1 cellular context compared by ENCODE assay signal in the genomic region with DNA sequence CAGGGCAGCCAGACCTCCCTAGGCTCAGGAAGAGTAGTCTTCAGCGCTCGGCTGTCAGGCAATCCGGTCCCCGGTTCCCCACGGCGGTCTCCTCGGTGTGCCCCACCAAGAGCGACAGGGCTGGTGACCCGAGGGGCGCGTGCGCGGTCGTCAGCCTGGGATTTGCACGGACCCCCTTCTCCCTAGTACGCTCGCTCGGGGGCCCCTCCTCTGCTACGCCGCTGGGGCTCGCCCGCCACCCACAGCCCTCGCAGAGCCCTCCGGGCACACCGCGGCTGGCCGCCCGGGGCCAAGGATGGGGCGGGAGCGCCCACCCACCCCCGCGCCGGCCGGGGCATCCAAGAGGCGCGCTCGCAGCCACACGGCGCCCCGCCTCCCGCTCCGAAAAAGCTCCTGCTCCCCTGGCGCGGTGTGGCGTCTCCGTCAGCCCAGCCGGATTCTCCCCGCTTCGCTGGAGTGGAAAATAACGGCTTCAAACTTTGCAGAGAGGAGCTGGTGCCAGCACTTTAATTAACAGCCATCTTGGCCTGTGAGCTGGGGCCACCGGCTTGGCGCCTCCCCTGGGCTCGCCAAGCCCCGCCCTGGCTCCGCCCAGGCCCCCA.
TF ChIP-seq lines count a peak whose summit lies in the region.

No MANE protein-coding gene starts in this region.

TF ChIP-seq in HepG2, 621 proteins besides CTCF, POLR2A, EP300 and RAD21 (continued from another document and continues in another):
- TF ChIP-seq, protein P1, sequence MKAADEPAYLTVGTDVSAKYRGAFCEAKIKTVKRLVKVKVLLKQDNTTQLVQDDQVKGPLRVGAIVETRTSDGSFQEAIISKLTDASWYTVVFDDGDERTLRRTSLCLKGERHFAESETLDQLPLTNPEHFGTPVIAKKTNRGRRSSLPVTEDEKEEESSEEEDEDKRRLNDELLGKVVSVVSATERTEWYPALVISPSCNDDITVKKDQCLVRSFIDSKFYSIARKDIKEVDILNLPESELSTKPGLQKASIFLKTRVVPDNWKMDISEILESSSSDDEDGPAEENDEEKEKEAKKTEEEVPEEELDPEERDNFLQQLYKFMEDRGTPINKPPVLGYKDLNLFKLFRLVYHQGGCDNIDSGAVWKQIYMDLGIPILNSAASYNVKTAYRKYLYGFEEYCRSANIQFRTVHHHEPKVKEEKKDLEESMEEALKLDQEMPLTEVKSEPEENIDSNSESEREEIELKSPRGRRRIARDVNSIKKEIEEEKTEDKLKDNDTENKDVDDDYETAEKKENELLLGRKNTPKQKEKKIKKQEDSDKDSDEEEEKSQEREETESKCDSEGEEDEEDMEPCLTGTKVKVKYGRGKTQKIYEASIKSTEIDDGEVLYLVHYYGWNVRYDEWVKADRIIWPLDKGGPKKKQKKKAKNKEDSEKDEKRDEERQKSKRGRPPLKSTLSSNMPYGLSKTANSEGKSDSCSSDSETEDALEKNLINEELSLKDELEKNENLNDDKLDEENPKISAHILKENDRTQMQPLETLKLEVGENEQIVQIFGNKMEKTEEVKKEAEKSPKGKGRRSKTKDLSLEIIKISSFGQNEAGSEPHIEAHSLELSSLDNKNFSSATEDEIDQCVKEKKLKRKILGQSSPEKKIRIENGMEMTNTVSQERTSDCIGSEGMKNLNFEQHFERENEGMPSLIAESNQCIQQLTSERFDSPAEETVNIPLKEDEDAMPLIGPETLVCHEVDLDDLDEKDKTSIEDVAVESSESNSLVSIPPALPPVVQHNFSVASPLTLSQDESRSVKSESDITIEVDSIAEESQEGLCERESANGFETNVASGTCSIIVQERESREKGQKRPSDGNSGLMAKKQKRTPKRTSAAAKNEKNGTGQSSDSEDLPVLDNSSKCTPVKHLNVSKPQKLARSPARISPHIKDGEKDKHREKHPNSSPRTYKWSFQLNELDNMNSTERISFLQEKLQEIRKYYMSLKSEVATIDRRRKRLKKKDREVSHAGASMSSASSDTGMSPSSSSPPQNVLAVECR (CRISPR knock-in tag; IDR thresholded peaks at IDR 0.05; ENCODE audit: borderline replicate concordance) = 0 out of 2 replicates have a peak, but pooled peaks have one; percentile 13
- TF ChIP-seq KLF13 (CRISPR knock-in tag; IDR thresholded peaks at IDR 0.05) (no peak), HMG20A (CRISPR knock-in tag; IDR thresholded peaks at IDR 0.05; ENCODE audit: borderline replicate concordance) (no peak), XBP1 (CRISPR knock-in tag; IDR thresholded peaks at IDR 0.05) (no peak), ZNF556 (CRISPR knock-in tag; IDR thresholded peaks at IDR 0.05; ENCODE audit: borderline replicate concordance) (0 out of 2 replicates have a peak, but pooled peaks have one; percentile 44), SCMH1 (CRISPR knock-in tag; IDR thresholded peaks at IDR 0.05; ENCODE audit: borderline replicate concordance) (no peak), GABPB1 (CRISPR knock-in tag; IDR thresholded peaks at IDR 0.05) (peak; percentile 33; the same call in 1 of the 2 replicates), GPN1 (CRISPR knock-in tag; IDR thresholded peaks at IDR 0.05; ENCODE audit: borderline replicate concordance) (no peak), MTA1 (CRISPR knock-in tag; IDR thresholded peaks at IDR 0.05; ENCODE audit: borderline replicate concordance) (peak; percentile 38; the same call in 1 of the 2 replicates), ZNF562 (CRISPR knock-in tag; IDR thresholded peaks at IDR 0.05; ENCODE audit: borderline replicate concordance) (no peak), BRCA1 (CRISPR knock-in tag; IDR thresholded peaks at IDR 0.05) (no peak), BHLHE40 (IDR thresholded peaks at IDR 0.05; ENCODE audit: low read length) (no peak), TAF15 (IDR thresholded peaks at IDR 0.05; ENCODE audit: low read depth, low read length, poor library complexity, severe bottlenecking) (no peak), ZNF816 (CRISPR knock-in tag; IDR thresholded peaks at IDR 0.05; ENCODE audit: borderline replicate concordance) (no peak), EZH2 (conservative IDR thresholded peaks at IDR 0.05; ENCODE audit: low read depth, low read length) (peak; percentile 86; the same call in 1 of the 2 replicates), MTF2 (CRISPR knock-in tag; IDR thresholded peaks at IDR 0.05; ENCODE audit: borderline replicate concordance) (0 out of 2 replicates have a peak, but pooled peaks have one; percentile 51), ZNF484 (CRISPR knock-in tag; IDR thresholded peaks at IDR 0.05; ENCODE audit: borderline replicate concordance, low read depth) (no peak), MYC (CRISPR knock-in tag; IDR thresholded peaks at IDR 0.05; ENCODE audit: borderline replicate concordance) (no peak), YY1 (IDR thresholded peaks at IDR 0.05; ENCODE audit: insufficient read depth, insufficient replicate concordance, low read depth, low read length) (no peak), NFE2 (CRISPR knock-in tag; IDR thresholded peaks at IDR 0.05) (no peak), ZBTB38 (CRISPR knock-in tag; IDR thresholded peaks at IDR 0.05) (0 out of 2 replicates have a peak, but pooled peaks have one; percentile 14), SNRNP70 (IDR thresholded peaks at IDR 0.05; ENCODE audit: low read depth, low read length) (no peak), ETV6 (CRISPR knock-in tag; conservative IDR thresholded peaks at IDR 0.05) (no peak), FOXK2 (IDR thresholded peaks at IDR 0.05) (no peak), ARHGAP35 (CRISPR knock-in tag; IDR thresholded peaks at IDR 0.05; ENCODE audit: borderline replicate concordance) (no peak), TCF7L2 (IDR thresholded peaks at IDR 0.05; ENCODE audit: low read depth, low read length) (no peak), RBM22 (optimal IDR thresholded peaks at IDR 0.05; ENCODE audit: low read length) (no peak), TEAD2 (CRISPR knock-in tag; IDR thresholded peaks at IDR 0.05) (no peak), ZNF230 (CRISPR knock-in tag; IDR thresholded peaks at IDR 0.05) (no peak)
- TF ChIP-seq, protein P2, sequence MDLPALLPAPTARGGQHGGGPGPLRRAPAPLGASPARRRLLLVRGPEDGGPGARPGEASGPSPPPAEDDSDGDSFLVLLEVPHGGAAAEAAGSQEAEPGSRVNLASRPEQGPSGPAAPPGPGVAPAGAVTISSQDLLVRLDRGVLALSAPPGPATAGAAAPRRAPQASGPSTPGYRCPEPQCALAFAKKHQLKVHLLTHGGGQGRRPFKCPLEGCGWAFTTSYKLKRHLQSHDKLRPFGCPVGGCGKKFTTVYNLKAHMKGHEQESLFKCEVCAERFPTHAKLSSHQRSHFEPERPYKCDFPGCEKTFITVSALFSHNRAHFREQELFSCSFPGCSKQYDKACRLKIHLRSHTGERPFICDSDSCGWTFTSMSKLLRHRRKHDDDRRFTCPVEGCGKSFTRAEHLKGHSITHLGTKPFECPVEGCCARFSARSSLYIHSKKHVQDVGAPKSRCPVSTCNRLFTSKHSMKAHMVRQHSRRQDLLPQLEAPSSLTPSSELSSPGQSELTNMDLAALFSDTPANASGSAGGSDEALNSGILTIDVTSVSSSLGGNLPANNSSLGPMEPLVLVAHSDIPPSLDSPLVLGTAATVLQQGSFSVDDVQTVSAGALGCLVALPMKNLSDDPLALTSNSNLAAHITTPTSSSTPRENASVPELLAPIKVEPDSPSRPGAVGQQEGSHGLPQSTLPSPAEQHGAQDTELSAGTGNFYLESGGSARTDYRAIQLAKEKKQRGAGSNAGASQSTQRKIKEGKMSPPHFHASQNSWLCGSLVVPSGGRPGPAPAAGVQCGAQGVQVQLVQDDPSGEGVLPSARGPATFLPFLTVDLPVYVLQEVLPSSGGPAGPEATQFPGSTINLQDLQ (CRISPR knock-in tag; IDR thresholded peaks at IDR 0.05) = no peak
- TF ChIP-seq, protein P3, sequence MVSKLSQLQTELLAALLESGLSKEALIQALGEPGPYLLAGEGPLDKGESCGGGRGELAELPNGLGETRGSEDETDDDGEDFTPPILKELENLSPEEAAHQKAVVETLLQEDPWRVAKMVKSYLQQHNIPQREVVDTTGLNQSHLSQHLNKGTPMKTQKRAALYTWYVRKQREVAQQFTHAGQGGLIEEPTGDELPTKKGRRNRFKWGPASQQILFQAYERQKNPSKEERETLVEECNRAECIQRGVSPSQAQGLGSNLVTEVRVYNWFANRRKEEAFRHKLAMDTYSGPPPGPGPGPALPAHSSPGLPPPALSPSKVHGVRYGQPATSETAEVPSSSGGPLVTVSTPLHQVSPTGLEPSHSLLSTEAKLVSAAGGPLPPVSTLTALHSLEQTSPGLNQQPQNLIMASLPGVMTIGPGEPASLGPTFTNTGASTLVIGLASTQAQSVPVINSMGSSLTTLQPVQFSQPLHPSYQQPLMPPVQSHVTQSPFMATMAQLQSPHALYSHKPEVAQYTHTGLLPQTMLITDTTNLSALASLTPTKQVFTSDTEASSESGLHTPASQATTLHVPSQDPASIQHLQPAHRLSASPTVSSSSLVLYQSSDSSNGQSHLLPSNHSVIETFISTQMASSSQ (IDR thresholded peaks at IDR 0.05; ENCODE audit: low read depth) = no peak
- TF ChIP-seq, protein P3 (CRISPR knock-in tag; IDR thresholded peaks at IDR 0.05; ENCODE audit: borderline replicate concordance) = 0 out of 2 replicates have a peak, but pooled peaks have one; percentile 18
- TF ChIP-seq, protein P4, sequence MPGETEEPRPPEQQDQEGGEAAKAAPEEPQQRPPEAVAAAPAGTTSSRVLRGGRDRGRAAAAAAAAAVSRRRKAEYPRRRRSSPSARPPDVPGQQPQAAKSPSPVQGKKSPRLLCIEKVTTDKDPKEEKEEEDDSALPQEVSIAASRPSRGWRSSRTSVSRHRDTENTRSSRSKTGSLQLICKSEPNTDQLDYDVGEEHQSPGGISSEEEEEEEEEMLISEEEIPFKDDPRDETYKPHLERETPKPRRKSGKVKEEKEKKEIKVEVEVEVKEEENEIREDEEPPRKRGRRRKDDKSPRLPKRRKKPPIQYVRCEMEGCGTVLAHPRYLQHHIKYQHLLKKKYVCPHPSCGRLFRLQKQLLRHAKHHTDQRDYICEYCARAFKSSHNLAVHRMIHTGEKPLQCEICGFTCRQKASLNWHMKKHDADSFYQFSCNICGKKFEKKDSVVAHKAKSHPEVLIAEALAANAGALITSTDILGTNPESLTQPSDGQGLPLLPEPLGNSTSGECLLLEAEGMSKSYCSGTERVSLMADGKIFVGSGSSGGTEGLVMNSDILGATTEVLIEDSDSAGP (CRISPR knock-in tag; IDR thresholded peaks at IDR 0.05; ENCODE audit: borderline replicate concordance) = 0 out of 2 replicates have a peak, but pooled peaks have one; percentile 23
- TF ChIP-seq, protein P5, sequence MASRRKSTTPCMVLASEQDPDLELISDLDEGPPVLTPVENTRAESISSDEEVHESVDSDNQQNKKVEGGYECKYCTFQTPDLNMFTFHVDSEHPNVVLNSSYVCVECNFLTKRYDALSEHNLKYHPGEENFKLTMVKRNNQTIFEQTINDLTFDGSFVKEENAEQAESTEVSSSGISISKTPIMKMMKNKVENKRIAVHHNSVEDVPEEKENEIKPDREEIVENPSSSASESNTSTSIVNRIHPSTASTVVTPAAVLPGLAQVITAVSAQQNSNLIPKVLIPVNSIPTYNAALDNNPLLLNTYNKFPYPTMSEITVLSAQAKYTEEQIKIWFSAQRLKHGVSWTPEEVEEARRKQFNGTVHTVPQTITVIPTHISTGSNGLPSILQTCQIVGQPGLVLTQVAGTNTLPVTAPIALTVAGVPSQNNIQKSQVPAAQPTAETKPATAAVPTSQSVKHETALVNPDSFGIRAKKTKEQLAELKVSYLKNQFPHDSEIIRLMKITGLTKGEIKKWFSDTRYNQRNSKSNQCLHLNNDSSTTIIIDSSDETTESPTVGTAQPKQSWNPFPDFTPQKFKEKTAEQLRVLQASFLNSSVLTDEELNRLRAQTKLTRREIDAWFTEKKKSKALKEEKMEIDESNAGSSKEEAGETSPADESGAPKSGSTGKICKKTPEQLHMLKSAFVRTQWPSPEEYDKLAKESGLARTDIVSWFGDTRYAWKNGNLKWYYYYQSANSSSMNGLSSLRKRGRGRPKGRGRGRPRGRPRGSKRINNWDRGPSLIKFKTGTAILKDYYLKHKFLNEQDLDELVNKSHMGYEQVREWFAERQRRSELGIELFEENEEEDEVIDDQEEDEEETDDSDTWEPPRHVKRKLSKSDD (CRISPR knock-in tag; IDR thresholded peaks at IDR 0.05; ENCODE audit: low read depth) = no peak
- TF ChIP-seq, protein P6, sequence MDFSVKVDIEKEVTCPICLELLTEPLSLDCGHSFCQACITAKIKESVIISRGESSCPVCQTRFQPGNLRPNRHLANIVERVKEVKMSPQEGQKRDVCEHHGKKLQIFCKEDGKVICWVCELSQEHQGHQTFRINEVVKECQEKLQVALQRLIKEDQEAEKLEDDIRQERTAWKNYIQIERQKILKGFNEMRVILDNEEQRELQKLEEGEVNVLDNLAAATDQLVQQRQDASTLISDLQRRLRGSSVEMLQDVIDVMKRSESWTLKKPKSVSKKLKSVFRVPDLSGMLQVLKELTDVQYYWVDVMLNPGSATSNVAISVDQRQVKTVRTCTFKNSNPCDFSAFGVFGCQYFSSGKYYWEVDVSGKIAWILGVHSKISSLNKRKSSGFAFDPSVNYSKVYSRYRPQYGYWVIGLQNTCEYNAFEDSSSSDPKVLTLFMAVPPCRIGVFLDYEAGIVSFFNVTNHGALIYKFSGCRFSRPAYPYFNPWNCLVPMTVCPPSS (IDR thresholded peaks at IDR 0.05) = no peak
- TF ChIP-seq, protein P7, sequence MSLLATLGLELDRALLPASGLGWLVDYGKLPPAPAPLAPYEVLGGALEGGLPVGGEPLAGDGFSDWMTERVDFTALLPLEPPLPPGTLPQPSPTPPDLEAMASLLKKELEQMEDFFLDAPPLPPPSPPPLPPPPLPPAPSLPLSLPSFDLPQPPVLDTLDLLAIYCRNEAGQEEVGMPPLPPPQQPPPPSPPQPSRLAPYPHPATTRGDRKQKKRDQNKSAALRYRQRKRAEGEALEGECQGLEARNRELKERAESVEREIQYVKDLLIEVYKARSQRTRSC (CRISPR knock-in tag; IDR thresholded peaks at IDR 0.05; ENCODE audit: low read depth) = no peak
- TF ChIP-seq, protein P8, sequence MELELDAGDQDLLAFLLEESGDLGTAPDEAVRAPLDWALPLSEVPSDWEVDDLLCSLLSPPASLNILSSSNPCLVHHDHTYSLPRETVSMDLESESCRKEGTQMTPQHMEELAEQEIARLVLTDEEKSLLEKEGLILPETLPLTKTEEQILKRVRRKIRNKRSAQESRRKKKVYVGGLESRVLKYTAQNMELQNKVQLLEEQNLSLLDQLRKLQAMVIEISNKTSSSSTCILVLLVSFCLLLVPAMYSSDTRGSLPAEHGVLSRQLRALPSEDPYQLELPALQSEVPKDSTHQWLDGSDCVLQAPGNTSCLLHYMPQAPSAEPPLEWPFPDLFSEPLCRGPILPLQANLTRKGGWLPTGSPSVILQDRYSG (CRISPR knock-in tag; IDR thresholded peaks at IDR 0.05) = no peak
